In genomic region chrX:154398668-154399526, GRCh38 we compare ENCODE assay signal across 8 cellular contexts. TPM values are rescaled to one million over a fixed set of nuclear protein-coding genes. Genes with fewer than 3 reads are reported as not detected.
DNase-seq lines count a peak whose midpoint lies in the region; ATAC-seq, FAIRE-seq and TF ChIP-seq lines count a peak whose summit lies in the region.

No MANE protein-coding gene starts in this region.

- H3K9ac ChIP-seq in H1 (replicated peaks in 1 of 4; ENCODE audit: extremely low read depth in 1 of 4, low read depth in 3 of 4, low read length in 3 of 4) (peak overlapping the region; percentile 62 to 99 (median 95)), mesendoderm (ENCODE audit: low read length) (peak overlapping the region; percentile 99)

- H3K23ac ChIP-seq in H1 (ENCODE audit: insufficient read length) (no peak overlapping the region), mesendoderm (ENCODE audit: low read length) (peak overlapping the region; percentile 80)

- no peak overlapping the region for H2AFZ ChIP-seq in H1 (ENCODE audit: low read length)

- H4K8ac ChIP-seq in H1 (ENCODE audit: extremely low read depth, insufficient read depth, low read length) (peak overlapping the region; percentile 90; the same call in 1 of the 2 replicates), mesendoderm (ENCODE audit: low read depth, low read length) (no peak overlapping the region)

- H2BK120ac ChIP-seq in H1 (replicated peaks; ENCODE audit: low read depth, low read length) (no peak overlapping the region), mesendoderm (ENCODE audit: low read depth, low read length) (no peak overlapping the region)

- H4K5ac ChIP-seq in H1 (ENCODE audit: insufficient read length, low read depth, low read length) (peak overlapping the region; percentile 53), mesendoderm (ENCODE audit: low read length) (peak overlapping the region; percentile 71)

- peaks cover 0 to 15% of the 10 kb centered on the region in 2 experiments; a peak in 2 of 4 replicates for H3K79me2 ChIP-seq in H1 (ENCODE audit: control insufficient read depth in 1 of 2, insufficient read depth in 2 of 2, low read length in 2 of 2)
- H3K79me2 ChIP-seq in mesendoderm (ENCODE audit: control insufficient read depth, insufficient read depth, low read length): peaks cover 15% of the 10 kb centered on the region

- peak overlapping the region; percentile 83 for H3K56ac ChIP-seq in H1 (replicated peaks; ENCODE audit: insufficient read length, low read depth, low read length)
- peak overlapping the region; percentile 92 for H3K56ac ChIP-seq in mesendoderm (ENCODE audit: low read length)

- WGBS in H1 (ENCODE audit: extremely low coverage in 1 of 2, insufficient coverage in 1 of 2, insufficient read length in 1 of 2, insufficient replicate concordance in 2 of 2, low coverage in 1 of 2, low lambda C conversion rate in 2 of 2, missing lambda C conversion rate in 1 of 2), 2 experiments: 11% methylated on average over 45 of the region's 49 CpGs; no CpG with 5 or more reads in 1 of the 2 experiments
- no CpG with 5 or more reads among the region's 49 CpGs for WGBS in mesendoderm (ENCODE audit: extremely low coverage, insufficient coverage, low lambda C conversion rate)

- CTCF ChIA-PET in H1 (lab: Charles Lee; ENCODE audit: partially characterized antibody): interaction anchor here (0.8 to 4.9 kb wide), 8 partner anchors 10 to 452 kb away, joined by 3 to 20 read pairs (median 4); partner anchors contain the start of genes DNASE1L1 and FLNA

- POLR2A ChIA-PET in H1 (lab: Charles Lee; ENCODE audit: partially characterized antibody): interaction anchor here (0.8 to 8.4 kb wide), 37 partner anchors 11 to 137 kb away, joined by 3 to 124 read pairs (median 5); partner anchors contain the start of genes ATP6AP1, DNASE1L1, EMD and FAM3A

- H4K20me1 ChIP-seq in H1 (replicated peaks in 1 of 2; ENCODE audit: control insufficient read depth in 1 of 2, insufficient read depth in 2 of 2, low read length in 2 of 2): peaks cover 3 to 4% of the 10 kb centered on the region in 2 experiments

- no peaks in the 10 kb centered on the region for H3K79me1 ChIP-seq in H1 (ENCODE audit: low read depth, low read length)
- H3K79me1 ChIP-seq in mesendoderm (ENCODE audit: low read length): peaks cover 1% of the 10 kb centered on the region

- H2BK20ac ChIP-seq in H1 (ENCODE audit: low read length): no peak overlapping the region

- ATAC-seq in HG03442 (IDR thresholded peaks at IDR 0.05; ENCODE audit: unreplicated experiment) (peak; percentile 19), HG02884 (IDR thresholded peaks at IDR 0.05; ENCODE audit: unreplicated experiment) (no peak)

- H2BK5ac ChIP-seq in H1 (ENCODE audit: low read depth, low read length) (peak overlapping the region; percentile 85), mesendoderm (ENCODE audit: low read length) (no peak overlapping the region)

- H3K9me3 ChIP-seq in H1 (ENCODE audit: insufficient read depth in 2 of 2, low read depth in 1 of 2, low read length in 1 of 2): no peaks in the 10 kb centered on the region

- no peak; a peak in 1 of 3 replicates for TF ChIP-seq POLR2A in H1 (IDR thresholded peaks at IDR 0.05; ENCODE audit: control extremely low read depth in 1 of 2, low read depth in 2 of 2, low read length in 2 of 2)

- peak overlapping the region; percentile 25 for H4K91ac ChIP-seq in H1 (replicated peaks; ENCODE audit: insufficient read length, low read length)

- H3K4me1 ChIP-seq in H1 (replicated peaks in 1 of 4; ENCODE audit: control insufficient read depth in 3 of 4, insufficient read depth in 4 of 4, low read length in 3 of 4) (peaks cover 0 to 6% (median 0%) of the 10 kb centered on the region in 4 experiments; a peak in 2 of 7 replicates), mesendoderm (ENCODE audit: control insufficient read depth, low read depth, low read length) (no peaks in the 10 kb centered on the region)

- peak; percentile 76 for DNase-seq in GM06990 (ENCODE audit: extremely low read depth, insufficient read length)
- peak; percentile 46 for DNase-seq in NCI-H82 treated with DMSO at 0.1 percent for 48 hours (lab: John Stamatoyannopoulos, UW; ENCODE audit: unreplicated experiment)
- DNase-seq in activated CD8-positive, alpha-beta memory T cell treated with anti-CD3 and anti-CD28 coated beads, Interleukin-2, amount 50 U/mL, for 1 hour (ENCODE audit: extremely low read depth): peak; percentile 51
- peak in 1 of 2 experiments; percentile 64 for DNase-seq in H1 (ENCODE audit: low read depth in 1 of 2, low spot score in 2 of 2)
- DNase-seq in mesendoderm: peak; percentile 82
- peak; percentile 69 for DNase-seq in stimulated activated CD8-positive, alpha-beta memory T cell treated with anti-CD3 and anti-CD28 coated beads, Interleukin-12 subunit alpha, Interleukin-12 subunit beta, amount 100 ng/mL, for 1 hour (ENCODE audit: low read depth)

- H2AK5ac ChIP-seq in H1 (ENCODE audit: low read depth, low read length) (no peak overlapping the region), mesendoderm (ENCODE audit: low read length) (no peak overlapping the region)

- TF ChIP-seq CTCF in GM06990 (IDR thresholded peaks at IDR 0.05; ENCODE audit: insufficient read depth, low read length, poor library complexity, severe bottlenecking) (peak; percentile 73), H1 (IDR thresholded peaks at IDR 0.05; ENCODE audit: control extremely low read depth in 1 of 3, insufficient read depth in 1 of 3, low read depth in 1 of 3, low read length in 3 of 3) (peak in 2 of 3 experiments; percentile 53 to 70; a peak in 3 of 4 replicates)

- H3K27ac ChIP-seq in H1 (ENCODE audit: low read depth, low read length) (peak overlapping the region; percentile 95), mesendoderm (ENCODE audit: low read depth, low read length) (peak overlapping the region; percentile 65)

- H2BK15ac ChIP-seq in H1 (ENCODE audit: low read length) (no peak overlapping the region), mesendoderm (replicated peaks; ENCODE audit: low read depth) (no peak overlapping the region)

- H3K27me3 ChIP-seq in GM06990 (replicated peaks; ENCODE audit: control insufficient read depth, insufficient read depth, low read length): no peaks in the 10 kb centered on the region
- no peaks in the 10 kb centered on the region for H3K27me3 ChIP-seq in H1 (replicated peaks in 1 of 4; ENCODE audit: control insufficient read depth in 3 of 4, extremely low read depth in 1 of 4, insufficient read depth in 3 of 4, low read length in 3 of 4)
- no peaks in the 10 kb centered on the region for H3K27me3 ChIP-seq in mesendoderm (ENCODE audit: insufficient read depth, low read length, poor library complexity)

- TF ChIP-seq RAD21 in H1 (IDR thresholded peaks at IDR 0.05 in 1 of 2, conservative IDR thresholded peaks at IDR 0.05 in 1 of 2; ENCODE audit: low read depth in 2 of 2, low read length in 2 of 2): peak; percentile 5 to 30; a peak in 2 of 4 replicates

- H3K4me2 ChIP-seq in H1 (ENCODE audit: insufficient read depth in 1 of 2, low read depth in 2 of 2, low read length in 2 of 2) (peak overlapping the region; percentile 72 to 85), mesendoderm (ENCODE audit: low read length) (peak overlapping the region; percentile 67)

- peak overlapping the region; percentile 93 for H3K18ac ChIP-seq in H1 (ENCODE audit: extremely low read depth, low read length)
- H3K18ac ChIP-seq in mesendoderm (ENCODE audit: low read length): peak overlapping the region; percentile 55

- peak overlapping the region; percentile 95 for H3K4ac ChIP-seq in H1 (replicated peaks; ENCODE audit: insufficient read length, low read depth, low read length)
- peak overlapping the region; percentile 93 for H3K4ac ChIP-seq in mesendoderm (ENCODE audit: low read depth, low read length)

- no peak for TF ChIP-seq EP300 in H1 (IDR thresholded peaks at IDR 0.05; ENCODE audit: borderline replicate concordance in 1 of 2, low read depth in 2 of 2, low read length in 2 of 2)

- peaks cover 6% of the 10 kb centered on the region; the same call in 1 of the 2 replicates for H3K23me2 ChIP-seq in H1 (ENCODE audit: low read depth, low read length)

- H3K14ac ChIP-seq in H1 (ENCODE audit: insufficient read length): no peak overlapping the region

- H3K4me3 ChIP-seq in GM06990 (replicated peaks; ENCODE audit: low read depth, low read length): peak overlapping the region; percentile 89
- H3K4me3 ChIP-seq in H1 (ENCODE audit: extremely low read depth in 1 of 4, insufficient read depth in 2 of 4, low read depth in 3 of 4, low read length in 4 of 4): peak overlapping the region; percentile 82 to 99 (median 96)
- H3K4me3 ChIP-seq in mesendoderm (ENCODE audit: low read length): peak overlapping the region; percentile 98

- no peak for FAIRE-seq in H1 (lab: Jason Lieb, UNC)

- peaks cover 11% of the 10 kb centered on the region for H3K36me3 ChIP-seq in GM06990 (ENCODE audit: control insufficient read depth, insufficient read depth, low read length)
- peaks cover 13 to 25% (median 19%) of the 10 kb centered on the region in 4 experiments for H3K36me3 ChIP-seq in H1 (ENCODE audit: control insufficient read depth in 2 of 4, insufficient read depth in 4 of 4, low read length in 3 of 4)
- H3K36me3 ChIP-seq in mesendoderm (ENCODE audit: control insufficient read depth, insufficient read depth, low read length): peaks cover 12% of the 10 kb centered on the region

- H2BK12ac ChIP-seq in H1 (ENCODE audit: low read depth, low read length): no peak overlapping the region; the same call in 1 of the 2 replicates

RNA-seq across cellular contexts. Expression of gene RPL10, which starts 0.7 kb away (rescaled TPM):
- total RNA-seq in H1 (2021; fragmentation: NEBNext Ultra II Directional; extraction: Animal tissue kit (Norgen Biotek cat#: 25700)): 2,633 and 2,739 TPM in 2 replicates
- 4,127 and 4,293 TPM in 2 replicates for polyA plus RNA-seq in H1 (2011; rRNA removed)
- 5,761 TPM for polyA plus RNA-seq in H1 (2011; cell fraction: cytosol; rRNA removed)
- 3,153 TPM for polyA plus RNA-seq in H1 (2011; cell fraction: nucleus; rRNA removed)
- 3,130 to 3,861 TPM (median 3,536 TPM) in 4 replicates for polyA plus RNA-seq in H1 (2012, experiment 1 of 2)
- polyA plus RNA-seq in H1 (2012, experiment 2 of 2): 7,339 TPM
- polyA plus RNA-seq in H1 (2013, experiment 1 of 2): 3,375 TPM
- 3,168 TPM for polyA plus RNA-seq in H1 (2013, experiment 2 of 2)
- 1,237 and 1,471 TPM in 2 replicates for polyA minus RNA-seq in H1 (2011; rRNA and poly(A)+ RNA removed)
- polyA minus RNA-seq in H1 (2011; cell fraction: cytosol; rRNA and poly(A)+ RNA removed): 1,290 TPM
- 850 TPM for polyA minus RNA-seq in H1 (2011; cell fraction: nucleus; rRNA and poly(A)+ RNA removed)
- 3,546 TPM for polyA plus RNA-seq in mesendoderm (2013, experiment 1 of 2)
- 3,495 TPM for polyA plus RNA-seq in mesendoderm (2013, experiment 2 of 2)

RNA-seq across cellular contexts. Expression of gene DNASE1L1, which starts 10.2 kb away (rescaled TPM):
- total RNA-seq in H1 (2021; fragmentation: NEBNext Ultra II Directional; extraction: Animal tissue kit (Norgen Biotek cat#: 25700)): 8.7 and 10.3 TPM in 2 replicates
- 30.0 and 30.4 TPM in 2 replicates for polyA plus RNA-seq in H1 (2011; rRNA removed)
- polyA plus RNA-seq in H1 (2011; cell fraction: cytosol; rRNA removed): 20.6 TPM
- 28.3 TPM for polyA plus RNA-seq in H1 (2011; cell fraction: nucleus; rRNA removed)
- polyA plus RNA-seq in H1 (2012, experiment 1 of 2): 9.6 to 18.4 TPM (median 16.1 TPM) in 4 replicates
- 12.0 TPM for polyA plus RNA-seq in H1 (2012, experiment 2 of 2)
- polyA plus RNA-seq in H1 (2013, experiment 1 of 2): 9.0 TPM
- 9.1 TPM for polyA plus RNA-seq in H1 (2013, experiment 2 of 2)
- polyA minus RNA-seq in H1 (2011; rRNA and poly(A)+ RNA removed): 11.0 and 12.5 TPM in 2 replicates
- polyA minus RNA-seq in H1 (2011; cell fraction: cytosol; rRNA and poly(A)+ RNA removed): 10.4 TPM
- 7.4 TPM for polyA minus RNA-seq in H1 (2011; cell fraction: nucleus; rRNA and poly(A)+ RNA removed)
- 3.5 TPM for polyA plus RNA-seq in mesendoderm (2013, experiment 1 of 2)
- 3.4 TPM for polyA plus RNA-seq in mesendoderm (2013, experiment 2 of 2)

RNA-seq across cellular contexts. Expression of gene TAFAZZIN, which starts 12.4 kb away (rescaled TPM):
- total RNA-seq in H1 (2021; fragmentation: NEBNext Ultra II Directional; extraction: Animal tissue kit (Norgen Biotek cat#: 25700)): 23.9 and 25.3 TPM in 2 replicates
- polyA plus RNA-seq in H1 (2011; rRNA removed): 28.6 and 42.8 TPM in 2 replicates
- 41.9 TPM for polyA plus RNA-seq in H1 (2011; cell fraction: cytosol; rRNA removed)
- polyA plus RNA-seq in H1 (2011; cell fraction: nucleus; rRNA removed): 150 TPM
- 23.5 to 41.0 TPM (median 34.1 TPM) in 4 replicates for polyA plus RNA-seq in H1 (2012, experiment 1 of 2)
- 26.1 TPM for polyA plus RNA-seq in H1 (2012, experiment 2 of 2)
- 28.9 TPM for polyA plus RNA-seq in H1 (2013, experiment 1 of 2)
- polyA plus RNA-seq in H1 (2013, experiment 2 of 2): 26.1 TPM
- polyA minus RNA-seq in H1 (2011; rRNA and poly(A)+ RNA removed): 13.4 and 17.8 TPM in 2 replicates
- 19.6 TPM for polyA minus RNA-seq in H1 (2011; cell fraction: cytosol; rRNA and poly(A)+ RNA removed)
- 34.1 TPM for polyA minus RNA-seq in H1 (2011; cell fraction: nucleus; rRNA and poly(A)+ RNA removed)
- 10.0 TPM for polyA plus RNA-seq in mesendoderm (2013, experiment 1 of 2)
- 9.7 TPM for polyA plus RNA-seq in mesendoderm (2013, experiment 2 of 2)

RNA-seq across cellular contexts. Expression of gene EMD, which starts 19.8 kb away (rescaled TPM):
- total RNA-seq in H1 (2021; fragmentation: NEBNext Ultra II Directional; extraction: Animal tissue kit (Norgen Biotek cat#: 25700)): 104 and 109 TPM in 2 replicates
- 45.5 and 128 TPM in 2 replicates for polyA plus RNA-seq in H1 (2011; rRNA removed)
- polyA plus RNA-seq in H1 (2011; cell fraction: cytosol; rRNA removed): 88.6 TPM
- polyA plus RNA-seq in H1 (2011; cell fraction: nucleus; rRNA removed): 218 TPM
- polyA plus RNA-seq in H1 (2012, experiment 1 of 2): 84.6 to 114 TPM (median 106 TPM) in 4 replicates
- polyA plus RNA-seq in H1 (2012, experiment 2 of 2): 104 TPM
- 71.7 TPM for polyA plus RNA-seq in H1 (2013, experiment 1 of 2)
- polyA plus RNA-seq in H1 (2013, experiment 2 of 2): 72.0 TPM
- polyA minus RNA-seq in H1 (2011; rRNA and poly(A)+ RNA removed): 21.4 and 56.1 TPM in 2 replicates
- polyA minus RNA-seq in H1 (2011; cell fraction: cytosol; rRNA and poly(A)+ RNA removed): 62.9 TPM
- polyA minus RNA-seq in H1 (2011; cell fraction: nucleus; rRNA and poly(A)+ RNA removed): 71.8 TPM
- 45.5 TPM for polyA plus RNA-seq in mesendoderm (2013, experiment 1 of 2)
- 46.7 TPM for polyA plus RNA-seq in mesendoderm (2013, experiment 2 of 2)

RNA-seq across cellular contexts. Expression of gene FLNA, which starts 24.5 kb away (rescaled TPM):
- 925 and 957 TPM in 2 replicates for total RNA-seq in H1 (2021; fragmentation: NEBNext Ultra II Directional; extraction: Animal tissue kit (Norgen Biotek cat#: 25700))
- polyA plus RNA-seq in H1 (2011; rRNA removed): 315 and 451 TPM in 2 replicates
- 251 TPM for polyA plus RNA-seq in H1 (2011; cell fraction: cytosol; rRNA removed)
- polyA plus RNA-seq in H1 (2011; cell fraction: nucleus; rRNA removed): 1,759 TPM
- 767 to 1,094 TPM (median 1,076 TPM) in 4 replicates for polyA plus RNA-seq in H1 (2012, experiment 1 of 2)
- polyA plus RNA-seq in H1 (2012, experiment 2 of 2): 883 TPM
- 705 TPM for polyA plus RNA-seq in H1 (2013, experiment 1 of 2)
- polyA plus RNA-seq in H1 (2013, experiment 2 of 2): 715 TPM
- 1,078 and 1,259 TPM in 2 replicates for polyA minus RNA-seq in H1 (2011; rRNA and poly(A)+ RNA removed)
- polyA minus RNA-seq in H1 (2011; cell fraction: cytosol; rRNA and poly(A)+ RNA removed): 972 TPM
- 786 TPM for polyA minus RNA-seq in H1 (2011; cell fraction: nucleus; rRNA and poly(A)+ RNA removed)
- polyA plus RNA-seq in mesendoderm (2013, experiment 1 of 2): 552 TPM
- 515 TPM for polyA plus RNA-seq in mesendoderm (2013, experiment 2 of 2)
